ENCODE assay signal across 8 cellular contexts in the genomic region with DNA sequence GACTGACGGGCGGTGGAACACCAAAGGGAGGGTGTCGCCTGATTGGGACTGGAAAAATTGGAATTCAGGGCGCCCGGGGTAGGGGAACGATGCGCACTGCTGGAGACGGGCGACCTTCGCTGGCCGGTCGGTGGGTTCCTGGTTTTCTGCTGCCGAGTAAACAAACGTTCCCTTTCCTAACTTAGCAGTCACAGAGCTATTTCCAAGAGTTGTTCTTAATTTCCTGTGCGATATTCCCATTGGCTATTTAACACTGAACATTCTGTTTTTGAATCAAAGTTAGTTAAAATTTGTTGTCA. TPM values are rescaled to one million over a fixed set of nuclear protein-coding genes. Genes with fewer than 3 reads are reported as not detected.
DNase-seq lines count a peak whose midpoint lies in the region; ATAC-seq and TF ChIP-seq lines count a peak whose summit lies in the region.

No MANE protein-coding gene starts in this region.

- intact Hi-C loops in activated naive CD4-positive, alpha-beta T cell treated with anti-CD3 and anti-CD28 coated beads for 36 hours (cut with micrococcal nuclease), result no loop called here
- intact Hi-C loops in Right ventricle myocardium inferior (cut with DNase I), result no loop called here
- intact Hi-C loops in psoas muscle (cut with DNase I), result no loop called here

- peaks cover 7% of the 10 kb centered on the region for H3K4me1 ChIP-seq in psoas muscle

- peak overlapping the region; percentile 95 for H3K27ac Mint-ChIP-seq in activated naive CD4-positive, alpha-beta T cell treated with anti-CD3 and anti-CD28 coated beads for 36 hours

- DNase-seq in activated naive CD4-positive, alpha-beta T cell treated with anti-CD3 and anti-CD28 coated beads for 36 hours, result no peak
- no peak for DNase-seq in activated naive CD4-positive, alpha-beta T cell treated with Interleukin-2 at 50 U/mL for 16 hours
- DNase-seq in WERI-Rb-1 (no peak), Right ventricle myocardium inferior (ENCODE audit: missing footprints) (no peak), psoas muscle (no peak), germinal center (ENCODE audit: low spot score) (no peak)
- DNase-seq in stimulated activated CD4-positive, alpha-beta T cell treated with anti-CD3 and anti-CD28 coated beads, Interleukin-4, amount 100 ng/mL, for 4 hours, result no peak

- H3K36me3 ChIP-seq in WERI-Rb-1 (peaks cover 4% of the 10 kb centered on the region), psoas muscle (ENCODE audit: insufficient read depth in 1 of 2, low read depth in 1 of 2) (no peaks in the 10 kb centered on the region)

- no peaks in the 10 kb centered on the region for H3K9me3 Mint-ChIP-seq in activated naive CD4-positive, alpha-beta T cell treated with anti-CD3 and anti-CD28 coated beads for 36 hours

- no peaks in the 10 kb centered on the region for H3K27me3 ChIP-seq in WERI-Rb-1 (ENCODE audit: insufficient read depth, low read depth, severe bottlenecking)
- peaks cover 0 to 16% (median 0%) of the 10 kb centered on the region in 3 donors for H3K27me3 ChIP-seq in psoas muscle (ENCODE audit: insufficient read depth in 3 of 3, low read length in 2 of 3)

- H3K4me3 Mint-ChIP-seq in activated naive CD4-positive, alpha-beta T cell treated with anti-CD3 and anti-CD28 coated beads for 36 hours, result peak overlapping the region; percentile 100

- peaks cover 5% of the 10 kb centered on the region for H3K27me3 Mint-ChIP-seq in activated naive CD4-positive, alpha-beta T cell treated with anti-CD3 and anti-CD28 coated beads for 36 hours (ENCODE audit: low read depth)

- TF ChIP-seq CTCF in WERI-Rb-1 (IDR thresholded peaks at IDR 0.05; ENCODE audit: low read depth, low read length), result no peak
- no peak for TF ChIP-seq CTCF in psoas muscle (IDR thresholded peaks at IDR 0.05)

- WGBS in psoas muscle, 3 donors, result 0% methylated on average over 15 of the region's 15 CpGs

- H3K9me3 ChIP-seq in WERI-Rb-1 (ENCODE audit: severe bottlenecking) (no peaks in the 10 kb centered on the region), psoas muscle (no peaks in the 10 kb centered on the region)

- peaks cover 23% of the 10 kb centered on the region for H3K36me3 Mint-ChIP-seq in activated naive CD4-positive, alpha-beta T cell treated with anti-CD3 and anti-CD28 coated beads for 36 hours (ENCODE audit: low read depth)

- CTCF ChIA-PET in activated naive CD4-positive, alpha-beta T cell treated with anti-CD3 and anti-CD28 coated beads for 36 hours (lab: Charles Lee), result interaction anchor here (0.6 to 2.5 kb wide), 5 partner anchors 89 to 666 kb away, joined by 3 to 16 read pairs (median 4); a partner anchor contains a TSS

- H3K4me3 ChIP-seq in WERI-Rb-1 (ENCODE audit: low read depth, low read length), result peak overlapping the region; percentile 83
- peak overlapping the region; percentile 84 for H3K4me3 ChIP-seq in psoas muscle

- peak overlapping the region; percentile 85 for H3K27ac ChIP-seq in WERI-Rb-1
- H3K27ac ChIP-seq in psoas muscle, result no peak overlapping the region

- H3K4me1 Mint-ChIP-seq in activated naive CD4-positive, alpha-beta T cell treated with anti-CD3 and anti-CD28 coated beads for 36 hours (ENCODE audit: low read depth), result peaks cover 12% of the 10 kb centered on the region

- ATAC-seq in HG03039 (IDR thresholded peaks at IDR 0.05; ENCODE audit: unreplicated experiment) (peak; percentile 16), Right ventricle myocardium inferior (peak; percentile 27), psoas muscle (peak; percentile 16 to 44 (median 22))

RNA-seq across cellular contexts. Expression of a gene that starts 0.7 kb away (rescaled TPM):
- 10 to 100 TPM; 10.2 to 11.5 TPM for total RNA-seq in activated naive CD4-positive, alpha-beta T cell treated with anti-CD3 and anti-CD28 coated beads for 36 hours
- total RNA-seq in Right ventricle myocardium inferior, result 1.8 TPM
- 1 to 10 TPM in 1 of 4 donors, under 1 TPM in 3; 0.29 to 1.0 (median 0.39) TPM for total RNA-seq in psoas muscle
- under 1 TPM; 0.11 to 0.29 (median 0.27) TPM for polyA plus RNA-seq in psoas muscle

RNA-seq across cellular contexts. Expression of a gene that starts 0.8 kb away (rescaled TPM):
- total RNA-seq in activated naive CD4-positive, alpha-beta T cell treated with anti-CD3 and anti-CD28 coated beads for 36 hours, result not detected
- total RNA-seq in Right ventricle myocardium inferior, result not detected
- not detected for total RNA-seq in psoas muscle
- not detected for polyA plus RNA-seq in psoas muscle
